ENCODE assay signal across 7 cellular contexts in genomic region chr10:11737258-11738032, GRCh38. TPM values are rescaled to one million over a fixed set of nuclear protein-coding genes. Genes with fewer than 3 reads are reported as not detected.
DNase-seq lines count a peak whose midpoint lies in the region; ATAC-seq and TF ChIP-seq lines count a peak whose summit lies in the region.
"Not testable (repeated sequence)": the region's sequence is repeated elsewhere in the genome, so short reads cannot be mapped to it uniquely, and the experiment has no call there.

No MANE protein-coding gene starts in this region.

- H2BK12ac ChIP-seq in mesenchymal stem cell (ENCODE audit: low read length in 2 of 2) = not testable (repeated sequence)

- not testable (repeated sequence) for TF ChIP-seq CTCF in DND-41 (IDR thresholded peaks at IDR 0.05; ENCODE audit: borderline replicate concordance, extremely low read depth, low read length, poor library complexity, severe bottlenecking); breast epithelium (IDR thresholded peaks at IDR 0.05); cardiac muscle cell (IDR thresholded peaks at IDR 0.05; ENCODE audit: low read depth, low read length); osteocyte (IDR thresholded peaks at IDR 0.05)

- peak overlapping the region; percentile 45 for H3K4me3 Mint-ChIP-seq in activated CD4-positive, alpha-beta T cell treated with anti-CD3 and anti-CD28 coated beads for 36 hours
- H3K4me3 Mint-ChIP-seq in osteocyte (ENCODE audit: unreplicated experiment) = peak overlapping the region; percentile 64

- H2BK5ac ChIP-seq in mesenchymal stem cell (ENCODE audit: low read depth, low read length, poor library complexity, severe bottlenecking) = not testable (repeated sequence)

- peak overlapping the region in 1 of 2 experiments; percentile 46 for H3K18ac ChIP-seq in mesenchymal stem cell (ENCODE audit: low read depth in 1 of 2, low read length in 2 of 2)

- not testable (repeated sequence) for H3K9me3 ChIP-seq in DND-41 (ENCODE audit: insufficient read depth, low read length, severe bottlenecking); breast epithelium; cardiac muscle cell (ENCODE audit: low read depth); mesenchymal stem cell (ENCODE audit: control insufficient read depth, low read length)

- POLR2A ChIA-PET in activated CD4-positive, alpha-beta T cell treated with anti-CD3 and anti-CD28 coated beads for 36 hours (lab: Charles Lee) = not testable (repeated sequence)

- H3K14ac ChIP-seq in mesenchymal stem cell (ENCODE audit: low read length in 2 of 2) = not testable (repeated sequence)

- not testable (repeated sequence) for DNase-seq in DND-41; activated CD4-positive, alpha-beta T cell treated with anti-CD3 and anti-CD28 coated beads for 36 hours; breast epithelium (ENCODE audit: low spot score in 2 of 2); cardiac muscle cell (ENCODE audit: low read depth in 1 of 2, low spot score in 1 of 2); mesenchymal stem cell; osteocyte (ENCODE audit: extremely low spot score, unreplicated experiment)
- peak; percentile 29 for DNase-seq in NCI-H146 (lab: John Stamatoyannopoulos, UW)

- not testable (repeated sequence) for H3K79me2 ChIP-seq in DND-41 (ENCODE audit: insufficient read depth, low read length)

- peak overlapping the region; percentile 4 for H3K27ac Mint-ChIP-seq in activated CD4-positive, alpha-beta T cell treated with anti-CD3 and anti-CD28 coated beads for 36 hours
- H3K27ac Mint-ChIP-seq in osteocyte (ENCODE audit: unreplicated experiment) = peak overlapping the region; percentile 64

- WGBS in mesenchymal stem cell = 47% methylated on average over 26 of the region's 27 CpGs

- H3K9ac ChIP-seq in DND-41 (ENCODE audit: low read depth, low read length) = peak overlapping the region; percentile 29; the same call in 1 of the 2 replicates
- H3K9ac ChIP-seq in mesenchymal stem cell (ENCODE audit: low read length) = not testable (repeated sequence)

- not testable (repeated sequence) for H2BK15ac ChIP-seq in mesenchymal stem cell (ENCODE audit: low read depth, poor library complexity, severe bottlenecking)

- H3K4ac ChIP-seq in mesenchymal stem cell (ENCODE audit: low read depth in 1 of 2, low read length in 2 of 2) = not testable (repeated sequence)

- intact Hi-C loops in activated CD4-positive, alpha-beta T cell treated with anti-CD3 and anti-CD28 coated beads for 36 hours (cut with DNase I, micrococcal nuclease); breast epithelium (cut with DNase I; ENCODE audit: low total_unique reads): not testable (repeated sequence)

- H3K4me3 ChIP-seq in DND-41 (ENCODE audit: low read depth in 1 of 2, low read length in 2 of 2) (peak overlapping the region in 1 of 2 experiments; percentile 48; a peak in 2 of 4 replicates), breast epithelium (peak overlapping the region in 2 of 3 donors; percentile 4 to 23)
- not testable (repeated sequence) for H3K4me3 ChIP-seq in cardiac muscle cell; mesenchymal stem cell (ENCODE audit: insufficient read depth in 1 of 2, low read depth in 1 of 2, low read length in 2 of 2)

- H3K9me3 Mint-ChIP-seq in activated CD4-positive, alpha-beta T cell treated with anti-CD3 and anti-CD28 coated beads for 36 hours (ENCODE audit: low read depth); osteocyte (ENCODE audit: unreplicated experiment): not testable (repeated sequence)

- not testable (repeated sequence) for TF ChIP-seq POLR2A in breast epithelium (IDR thresholded peaks at IDR 0.05)

- not testable (repeated sequence) for H4K20me1 ChIP-seq in DND-41 (ENCODE audit: insufficient read depth, low read length)

- H3K36me3 ChIP-seq in DND-41 (ENCODE audit: insufficient read depth, low read length); breast epithelium; cardiac muscle cell; mesenchymal stem cell (ENCODE audit: control insufficient read depth in 1 of 2, insufficient read depth in 2 of 2, low read depth in 1 of 2, low read length in 2 of 2): not testable (repeated sequence)

- H3K27me3 Mint-ChIP-seq in activated CD4-positive, alpha-beta T cell treated with anti-CD3 and anti-CD28 coated beads for 36 hours = peaks cover 13% of the 10 kb centered on the region
- H3K27me3 Mint-ChIP-seq in osteocyte (ENCODE audit: unreplicated experiment) = not testable (repeated sequence)

- not testable (repeated sequence) for H3K23ac ChIP-seq in mesenchymal stem cell (ENCODE audit: low read length in 2 of 2)

- not testable (repeated sequence) for H2BK120ac ChIP-seq in mesenchymal stem cell (ENCODE audit: low read depth, low read length)

- H3K4me1 Mint-ChIP-seq in activated CD4-positive, alpha-beta T cell treated with anti-CD3 and anti-CD28 coated beads for 36 hours; osteocyte (ENCODE audit: unreplicated experiment): not testable (repeated sequence)

- H2AFZ ChIP-seq in DND-41 (ENCODE audit: low read depth, low read length) = peak overlapping the region; percentile 51
- H2AFZ ChIP-seq in mesenchymal stem cell (ENCODE audit: low read depth, low read length) = not testable (repeated sequence)

- H3K27ac ChIP-seq in DND-41 (ENCODE audit: low read length) = peak overlapping the region; percentile 41
- not testable (repeated sequence) for H3K27ac ChIP-seq in breast epithelium; mesenchymal stem cell (ENCODE audit: low read length, poor library complexity, severe bottlenecking)
- H3K27ac ChIP-seq in cardiac muscle cell = peak overlapping the region; percentile 38

- not testable (repeated sequence) for H3K79me1 ChIP-seq in mesenchymal stem cell (replicated peaks; ENCODE audit: low read length, poor library complexity, severe bottlenecking)

- H4K8ac ChIP-seq in mesenchymal stem cell (ENCODE audit: low read length) = peak overlapping the region; percentile 33

- peak; percentile 35; the same call in 1 of the 3 replicates for ATAC-seq in DND-41 (ENCODE audit: insufficient read depth, low read depth)
- ATAC-seq in activated CD4-positive, alpha-beta T cell treated with anti-CD3 and anti-CD28 coated beads for 36 hours = not testable (repeated sequence)

- not testable (repeated sequence) for H3K4me1 ChIP-seq in DND-41 (ENCODE audit: insufficient read depth, low read length); breast epithelium; cardiac muscle cell (ENCODE audit: low read depth); mesenchymal stem cell (ENCODE audit: control insufficient read depth, insufficient read depth, low read depth, low read length)

- CTCF ChIA-PET in activated CD4-positive, alpha-beta T cell treated with anti-CD3 and anti-CD28 coated beads for 36 hours (lab: Charles Lee) = not testable (repeated sequence)

- peak overlapping the region; percentile 42; the same call in 1 of the 2 replicates for H3K4me2 ChIP-seq in DND-41 (ENCODE audit: insufficient read depth, low read length)
- not testable (repeated sequence) for H3K4me2 ChIP-seq in mesenchymal stem cell (ENCODE audit: low read length, poor library complexity, severe bottlenecking)

- not testable (repeated sequence) for H4K91ac ChIP-seq in mesenchymal stem cell (ENCODE audit: low read length)

- not testable (repeated sequence) for H3K36me3 Mint-ChIP-seq in activated CD4-positive, alpha-beta T cell treated with anti-CD3 and anti-CD28 coated beads for 36 hours (ENCODE audit: low read depth); osteocyte (ENCODE audit: unreplicated experiment)

- not testable (repeated sequence) for H2AK5ac ChIP-seq in mesenchymal stem cell (ENCODE audit: low read length, severe bottlenecking)

- not testable (repeated sequence) for H3K27me3 ChIP-seq in DND-41 (ENCODE audit: insufficient read depth, low read length, poor library complexity); breast epithelium; cardiac muscle cell
- peaks cover 0 to 12% of the 10 kb centered on the region in 2 experiments for H3K27me3 ChIP-seq in mesenchymal stem cell (ENCODE audit: control insufficient read depth in 1 of 2, insufficient read depth in 1 of 2, low read length in 2 of 2)

RNA-seq across cellular contexts. Expression of gene ECHDC3, which starts 4.7 kb away (rescaled TPM):
- 1 to 10 TPM; 3.5 to 3.8 TPM for total RNA-seq in activated CD4-positive, alpha-beta T cell treated with anti-CD3 and anti-CD28 coated beads for 36 hours
- total RNA-seq in breast epithelium = 100 to 1,000 TPM in 2 of 3 donors, 10 to 100 TPM in 1; 62.6 to 256 (median 132) TPM
- total RNA-seq in cardiac muscle cell = 17.8 and 32.0 TPM in 2 replicates
- polyA plus RNA-seq in cardiac muscle cell = 8.4 and 26.3 TPM in 2 replicates
- 2.7 TPM for polyA plus RNA-seq in mesenchymal stem cell (2013, experiment 1 of 2)
- 2.6 TPM for polyA plus RNA-seq in mesenchymal stem cell (2013, experiment 2 of 2)
- total RNA-seq in osteocyte = 0.55 and 1.2 TPM in 2 replicates
